ENCODE assay signal across 1 cellular context in the genomic region with DNA sequence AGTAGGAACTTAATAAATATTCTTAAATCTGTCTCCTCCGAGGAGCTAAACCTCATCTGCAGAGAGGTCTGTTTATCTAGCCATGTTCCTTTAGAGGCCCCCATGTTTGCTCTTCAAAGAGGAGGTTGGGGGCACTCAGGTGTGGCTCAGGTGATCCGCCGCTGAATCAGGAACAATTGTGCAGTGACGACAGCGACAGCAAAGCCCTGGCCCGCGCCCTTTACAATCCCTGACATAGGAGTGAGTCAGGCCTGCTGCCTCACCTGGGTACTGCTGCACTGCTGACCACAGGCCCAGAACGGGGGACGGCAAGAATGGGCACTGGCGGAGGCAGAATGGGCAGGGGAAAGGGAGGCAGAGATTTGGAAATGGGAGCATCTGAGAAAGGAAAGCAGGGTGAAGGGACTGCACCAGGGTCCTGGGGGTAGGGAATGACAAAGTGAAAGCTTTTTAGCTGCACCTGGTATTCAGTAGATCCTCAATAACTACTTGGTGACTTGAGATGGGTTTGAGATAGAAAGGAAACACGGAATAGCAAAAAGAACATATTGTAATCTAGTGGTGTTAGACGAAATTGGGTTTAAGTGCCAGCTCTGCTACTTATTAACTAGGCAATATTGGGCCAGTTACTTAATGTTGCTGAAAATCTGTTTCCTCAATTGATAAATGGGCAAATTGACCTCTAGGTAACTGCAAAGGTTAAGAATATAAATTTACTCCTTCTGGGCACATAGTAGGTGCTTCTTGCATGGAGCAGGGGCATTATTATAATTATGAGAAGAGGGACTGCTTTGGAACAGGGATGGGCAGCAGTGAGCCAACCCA.
TF ChIP-seq lines count a peak whose summit lies in the region.

No MANE protein-coding gene starts in this region.

TF ChIP-seq in IMR-90, 13 proteins besides CTCF, POLR2A, EP300 and RAD21:
- TF ChIP-seq MAFK (IDR thresholded peaks at IDR 0.05; ENCODE audit: low read depth, low read length) (no peak), BHLHE40 (IDR thresholded peaks at IDR 0.05; ENCODE audit: low read depth, low read length) (no peak), FOS (IDR thresholded peaks at IDR 0.05; ENCODE audit: low read depth, low read length) (no peak), SMC3 (IDR thresholded peaks at IDR 0.05; ENCODE audit: low read depth, low read length) (no peak), CHD1 (IDR thresholded peaks at IDR 0.05; ENCODE audit: low read depth, low read length) (no peak), RCOR1 (IDR thresholded peaks at IDR 0.05; ENCODE audit: insufficient replicate concordance, low read length) (no peak), USF2 (IDR thresholded peaks at IDR 0.05; ENCODE audit: low read depth, low read length) (no peak)
